8 cellular contexts compared by ENCODE assay signal in genomic region chr19:54208784-54209057, GRCh38. TPM values are rescaled to one million over a fixed set of nuclear protein-coding genes. Genes with fewer than 3 reads are reported as not detected.
DNase-seq lines count a peak whose midpoint lies in the region; ATAC-seq and TF ChIP-seq lines count a peak whose summit lies in the region.

No MANE protein-coding gene starts in this region.

- H3K4me3 Mint-ChIP-seq in memory B cell = peak overlapping the region; percentile 63

- no peak for TF ChIP-seq EP300 in upper lobe of left lung (IDR thresholded peaks at IDR 0.05)

- DNase-seq in left ventricle myocardium inferior (no peak), Right ventricle myocardium superior (no peak), memory B cell (ENCODE audit: low spot score in 2 of 2) (no peak), upper lobe of left lung (no peak), NCI-H2227 treated with DMSO at 0.1 percent for 48 hours (lab: John Stamatoyannopoulos, UW) (no peak), WERI-Rb-1 (no peak), NCI-H226 (no peak)

- peak overlapping the region; percentile 92 for H3K27ac Mint-ChIP-seq in memory B cell

- H3K4me1 Mint-ChIP-seq in memory B cell = peaks cover 44% of the 10 kb centered on the region

- H3K36me3 ChIP-seq in left ventricle myocardium inferior (peaks cover 47% of the 10 kb centered on the region), upper lobe of left lung (peaks cover 3 to 51% (median 40%) of the 10 kb centered on the region in 4 donors), WERI-Rb-1 (peaks cover 64% of the 10 kb centered on the region)

- H3K36me3 Mint-ChIP-seq in memory B cell = peaks cover 22% of the 10 kb centered on the region

- H3K27me3 Mint-ChIP-seq in memory B cell = no peaks in the 10 kb centered on the region

- H3K4me3 ChIP-seq in left ventricle myocardium inferior (no peak overlapping the region), upper lobe of left lung (peak overlapping the region in 1 of 4 donors; percentile 10), WERI-Rb-1 (ENCODE audit: low read depth, low read length) (no peak overlapping the region)

- peaks cover 77% of the 10 kb centered on the region for H3K4me1 ChIP-seq in left ventricle myocardium inferior
- peaks cover 61 to 78% (median 76%) of the 10 kb centered on the region in 4 donors for H3K4me1 ChIP-seq in upper lobe of left lung

- TF ChIP-seq CTCF in left ventricle myocardium inferior (IDR thresholded peaks at IDR 0.05; ENCODE audit: borderline replicate concordance) = no peak
- no peak for TF ChIP-seq CTCF in upper lobe of left lung (IDR thresholded peaks at IDR 0.05)
- no peak for TF ChIP-seq CTCF in WERI-Rb-1 (IDR thresholded peaks at IDR 0.05; ENCODE audit: low read depth, low read length)

- intact Hi-C loops in left ventricle myocardium inferior (cut with micrococcal nuclease) = no loop called here
- intact Hi-C loops in Right ventricle myocardium superior (cut with DNase I) = no loop called here

- H3K9me3 ChIP-seq in left ventricle myocardium inferior (replicated peaks) (no peaks in the 10 kb centered on the region), upper lobe of left lung (no peaks in the 10 kb centered on the region), WERI-Rb-1 (ENCODE audit: severe bottlenecking) (no peaks in the 10 kb centered on the region)

- H3K9me3 Mint-ChIP-seq in memory B cell = no peaks in the 10 kb centered on the region

- no peak for TF ChIP-seq POLR2A in upper lobe of left lung (IDR thresholded peaks at IDR 0.05)

- WGBS in adipose tissue, 3 donors = 66 to 82% (median 79%) methylated on average over 8 of the region's 8 CpGs
- 80% methylated on average over 8 of the region's 8 CpGs for WGBS in upper lobe of left lung, 2 donors

- ATAC-seq in Right ventricle myocardium superior (ENCODE audit: poor library complexity) (no peak), memory B cell (ENCODE audit: low read depth) (no peak), upper lobe of left lung (ENCODE audit: low FRiP score in 2 of 2) (no peak)

- no peaks in the 10 kb centered on the region for H3K27me3 ChIP-seq in left ventricle myocardium inferior (ENCODE audit: low read depth)
- H3K27me3 ChIP-seq in upper lobe of left lung = no peaks in the 10 kb centered on the region
- no peaks in the 10 kb centered on the region for H3K27me3 ChIP-seq in WERI-Rb-1 (ENCODE audit: insufficient read depth, low read depth, severe bottlenecking)

- H3K27ac ChIP-seq in left ventricle myocardium inferior (replicated peaks) = peak overlapping the region; percentile 79
- H3K27ac ChIP-seq in adipose tissue (ENCODE audit: low read depth, low read length) = peak overlapping the region; percentile 90
- peak overlapping the region; percentile 91 to 96 (median 95) for H3K27ac ChIP-seq in upper lobe of left lung
- H3K27ac ChIP-seq in WERI-Rb-1 = no peak overlapping the region

RNA-seq across cellular contexts. Expression of gene RPS9, which starts 8.1 kb away (rescaled TPM):
- total RNA-seq in left ventricle myocardium inferior (648 TPM), Right ventricle myocardium superior (651 TPM), upper lobe of left lung (1,000 to 10,000 TPM in 5 of 6 donors, 100 to 1,000 TPM in 1; 985 to 1,704 (median 1,208) TPM)
- 1,000 to 10,000 TPM; 3,750 to 5,284 (median 4,831) TPM for polyA plus RNA-seq in adipose tissue

RNA-seq across cellular contexts. Expression of gene LILRB3, which starts 14.1 kb away (rescaled TPM):
- total RNA-seq in left ventricle myocardium inferior (4.7 TPM), Right ventricle myocardium superior (3.6 TPM), upper lobe of left lung (100 to 1,000 TPM in 1 of 6 donors, 10 to 100 TPM in 5; 43.4 to 106 (median 70.7) TPM)
- 10 to 100 TPM in 1 of 3 donors, 1 to 10 TPM in 2; 2.0 to 29.9 (median 6.1) TPM for polyA plus RNA-seq in adipose tissue

RNA-seq across cellular contexts. Expression of gene TSEN34, which starts 17.6 kb away (rescaled TPM):
- total RNA-seq in left ventricle myocardium inferior (16.2 TPM), Right ventricle myocardium superior (14.3 TPM), upper lobe of left lung (10 to 100 TPM; 43.2 to 78.4 (median 49.7) TPM)
- 10 to 100 TPM; 32.8 to 45.0 (median 39.6) TPM for polyA plus RNA-seq in adipose tissue

RNA-seq across cellular contexts. Expression of gene MBOAT7, which starts 19.3 kb away (rescaled TPM):
- total RNA-seq in left ventricle myocardium inferior (12.2 TPM), Right ventricle myocardium superior (12.7 TPM), upper lobe of left lung (100 to 1,000 TPM in 1 of 6 donors, 10 to 100 TPM in 5; 43.7 to 121 (median 75.4) TPM)
- polyA plus RNA-seq in adipose tissue = 10 to 100 TPM; 18.8 to 32.0 (median 27.5) TPM

RNA-seq across cellular contexts. Expression of gene LILRA6, which starts 33.9 kb away (rescaled TPM):
- 1.2 TPM for total RNA-seq in left ventricle myocardium inferior
- total RNA-seq in Right ventricle myocardium superior = 1.8 TPM
- polyA plus RNA-seq in adipose tissue = 10 to 100 TPM in 1 of 3 donors, 1 to 10 TPM in 1, under 1 TPM in 1; 0.72 to 10.1 (median 3.4) TPM
- 10 to 100 TPM in 3 of 6 donors, 1 to 10 TPM in 3; 4.0 to 38.3 (median 15.2) TPM for total RNA-seq in upper lobe of left lung
